ENCODE assay signal across 17 cellular contexts in the genomic region with DNA sequence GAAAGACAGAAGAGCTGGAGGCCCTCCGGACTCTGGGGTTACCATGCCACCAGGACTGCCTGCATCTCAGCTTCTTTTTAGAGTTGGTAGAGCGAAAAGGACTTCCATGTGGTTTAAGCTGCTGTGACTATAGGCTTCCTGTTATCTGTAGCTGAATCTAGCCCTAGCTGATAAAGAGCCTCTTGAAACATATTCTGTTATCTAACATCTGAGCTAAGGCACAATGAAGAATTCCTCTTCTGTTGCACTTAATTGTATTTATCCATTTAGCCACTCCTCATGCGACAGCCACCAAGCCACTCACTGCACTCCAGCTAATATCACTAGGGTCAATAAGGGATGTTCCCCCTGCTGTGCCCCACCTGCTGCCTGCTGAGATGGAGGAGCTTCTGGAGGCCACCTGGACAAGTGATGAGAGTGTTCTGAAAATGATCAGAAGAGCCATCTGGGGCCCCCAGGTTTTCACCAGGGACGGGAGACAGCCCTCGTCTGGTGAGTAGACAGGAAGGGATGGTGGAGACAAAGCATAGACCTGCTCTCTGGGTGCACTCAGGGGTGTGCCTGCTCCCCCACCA.
A peak's percentile ranks its signal among the peaks of the same experiment; 100 is the strongest.
DNase-seq lines count a peak whose midpoint lies in the region; ATAC-seq, FAIRE-seq and TF ChIP-seq lines count a peak whose summit lies in the region.
"Had no signal": no experiment of that assay in that cellular context is flagged by ENCODE, and none has a peak within 500 bp of the region (broad histone marks: within the 10 kb centered on the region; RNA-seq: fewer than 3 reads in every experiment).

No MANE protein-coding gene starts in this region.

- in situ Hi-C loops in brain microvascular endothelial cell (cut with HindIII; ENCODE audit: low pct_ligation_motif_present, low sequenced_read_pairs) = no loop called here

- H4K20me1 ChIP-seq in BLaER1 treated with 17β-estradiol and CSF1 and Interleukin-3, amounts not matched to agents 10 nM and 100 nM = peaks cover 0 to 81% (median 14%) of the 10 kb centered on the region in 11 experiments; a peak in 12 of 22 replicates

- peaks cover 0 to 57% (median 0%) of the 10 kb centered on the region in 11 experiments; a peak in 5 of 22 replicates for H3K27me3 ChIP-seq in BLaER1 treated with 17β-estradiol and CSF1 and Interleukin-3, amounts not matched to agents 10 nM and 100 nM
- H3K27me3 ChIP-seq in WERI-Rb-1 (ENCODE audit: insufficient read depth, low read depth, severe bottlenecking) (no peaks in the 10 kb centered on the region), brain microvascular endothelial cell (replicated peaks) (no peaks in the 10 kb centered on the region)
- H3K27me3 ChIP-seq: stomach had no signal

- DNase-seq in NCI-H1092 treated with DMSO at 0.1 percent for 48 hours (lab: John Stamatoyannopoulos, UW) (peak; percentile 88), NCI-H2196 (lab: John Stamatoyannopoulos, UW; ENCODE audit: unreplicated experiment) (peak; percentile 30), WERI-Rb-1 (peak; percentile 61), foreskin melanocyte (no peak), brain microvascular endothelial cell (no peak), urothelium cell line (ENCODE audit: low spot score) (no peak)
- DNase-seq: dermis blood vessel endothelial cell; HCEC 1CT; MM.1S; stimulated activated CD4-positive, alpha-beta T cell treated with anti-CD3 and anti-CD28 coated beads, Interleukin-15, amount 100 ng/mL, for 24 hours; stomach; T-cell had no signal

- ATAC-seq in HG02571 (IDR thresholded peaks at IDR 0.05; ENCODE audit: unreplicated experiment) = no peak
- ATAC-seq: HepG2; natural killer cell treated with Interleukin-12 subunit alpha and Interleukin-12 subunit beta and Interleukin-15 and Interleukin-18, amount 100 ng/mL, for 72 hours had no signal

- H3K4me1 ChIP-seq in BLaER1 treated with 17β-estradiol and CSF1 and Interleukin-3, amounts not matched to agents 10 nM and 100 nM = peaks cover 0 to 43% (median 23%) of the 10 kb centered on the region in 10 experiments; a peak in 14 of 20 replicates

- H3K4me2 ChIP-seq in BLaER1 treated with 17β-estradiol and CSF1 and Interleukin-3, amounts not matched to agents 10 nM and 100 nM = peak overlapping the region in 7 of 11 experiments; percentile 13 to 47 (median 34); a peak in 10 of 22 replicates

- peaks cover 0 to 5% (median 0%) of the 10 kb centered on the region in 11 experiments; a peak in 3 of 22 replicates for H3K36me3 ChIP-seq in BLaER1 treated with 17β-estradiol and CSF1 and Interleukin-3, amounts not matched to agents 10 nM and 100 nM
- H3K36me3 ChIP-seq in WERI-Rb-1 (no peaks in the 10 kb centered on the region), brain microvascular endothelial cell (replicated peaks) (no peaks in the 10 kb centered on the region)
- H3K36me3 ChIP-seq: stomach had no signal

- TF ChIP-seq CTCF in WERI-Rb-1 (IDR thresholded peaks at IDR 0.05; ENCODE audit: low read depth, low read length) (no peak), brain microvascular endothelial cell (IDR thresholded peaks at IDR 0.05; ENCODE audit: low read depth, low read length, missing control alignments) (no peak)

- FAIRE-seq in urothelium cell line (lab: Jason Lieb, UNC) = no peak
- FAIRE-seq: HepG2 had no signal

- H3K9me3 ChIP-seq in BLaER1 treated with 17β-estradiol and CSF1 and Interleukin-3, amounts not matched to agents 10 nM and 100 nM (replicated peaks in 1 of 11) = no peaks in the 10 kb centered on the region
- H3K9me3 ChIP-seq in WERI-Rb-1 (ENCODE audit: severe bottlenecking) = no peaks in the 10 kb centered on the region
- H3K9me3 ChIP-seq: stomach had no signal

- H3K9ac ChIP-seq in BLaER1 treated with 17β-estradiol and CSF1 and Interleukin-3, amounts not matched to agents 10 nM and 100 nM = no peak overlapping the region

- no peak overlapping the region for H3K27ac ChIP-seq in BLaER1 treated with 17β-estradiol and CSF1 and Interleukin-3, amounts not matched to agents 10 nM and 100 nM
- H3K27ac ChIP-seq in WERI-Rb-1 (peak overlapping the region; percentile 51), brain microvascular endothelial cell (no peak overlapping the region)
- H3K27ac ChIP-seq: stomach, VCaP had no signal

- H3K4me3 ChIP-seq in BLaER1 treated with 17β-estradiol and CSF1 and Interleukin-3, amounts not matched to agents 10 nM and 100 nM = no peak overlapping the region
- H3K4me3 ChIP-seq in WERI-Rb-1 (ENCODE audit: low read depth, low read length) (no peak overlapping the region), brain microvascular endothelial cell (ENCODE audit: low read depth, low read length) (no peak overlapping the region)
- H3K4me3 ChIP-seq: stomach had no signal

Comparison
In these comparisons a context has a peak if more than half of its experiments do, and no peak if none do; other contexts are left out.
1. DNase-seq: peak in NCI-H1092 treated with DMSO at 0.1 percent for 48 hours (single experiment), NCI-H2196 (single experiment) and WERI-Rb-1 (single experiment); none in foreskin melanocyte (single experiment), brain microvascular endothelial cell (single experiment) and urothelium cell line (single experiment).